In genomic region chr5:6399978-6400910, GRCh38 we compare ENCODE assay signal across 14 cellular contexts. TPM values are rescaled to one million over a fixed set of nuclear protein-coding genes. Genes with fewer than 3 reads are reported as not detected.
DNase-seq lines count a peak whose midpoint lies in the region; ATAC-seq and TF ChIP-seq lines count a peak whose summit lies in the region.
"Had no signal": no experiment of that assay in that cellular context is flagged by ENCODE, and none has a peak within 500 bp of the region (broad histone marks: within the 10 kb centered on the region; RNA-seq: fewer than 3 reads in every experiment).

No MANE protein-coding gene starts in this region.

- ATAC-seq in foreskin keratinocyte (peak; percentile 97), HG02885 (IDR thresholded peaks at IDR 0.05; ENCODE audit: poor library complexity, unreplicated experiment) (no peak)
- ATAC-seq: pancreas, WTC11 had no signal

- in situ Hi-C loops in astrocyte of the spinal cord (cut with HindIII; ENCODE audit: low sequenced_read_pairs) = no loop called here

- no peaks in the 10 kb centered on the region for H3K27me3 ChIP-seq in foreskin keratinocyte
- H3K27me3 ChIP-seq: pancreas had no signal

- H3K4me1 ChIP-seq in foreskin keratinocyte = peaks cover 16% of the 10 kb centered on the region
- H3K4me1 ChIP-seq: pancreas had no signal

- TF ChIP-seq CTCF in HFF-Myc (IDR thresholded peaks at IDR 0.05; ENCODE audit: low read depth, low read length, missing control alignments) (no peak), astrocyte of the spinal cord (IDR thresholded peaks at IDR 0.05; ENCODE audit: low read depth, low read length) (no peak), foreskin keratinocyte (conservative IDR thresholded peaks at IDR 0.05) (no peak)

- H3K4me3 ChIP-seq in HFF-Myc (replicated peaks; ENCODE audit: low read depth, low read length) (no peak overlapping the region), astrocyte of the spinal cord (ENCODE audit: low read depth, low read length) (no peak overlapping the region)
- H3K4me3 ChIP-seq: pancreas, thoracic aorta had no signal

- DNase-seq in AG08395 (ENCODE audit: low spot score) (peak; percentile 73), HFF-Myc (ENCODE audit: extremely low read depth, low read depth) (peak; percentile 26), astrocyte of the spinal cord (ENCODE audit: low read depth, low spot score) (peak; percentile 29), foreskin keratinocyte (peak; percentile 89 to 93), GM19240 (ENCODE audit: insufficient read length, low spot score) (no peak), NCI-H2107 treated with DMSO at 0.1 percent for 48 hours (lab: John Stamatoyannopoulos, UW; ENCODE audit: unreplicated experiment) (no peak)
- no peak for DNase-seq in stimulated activated naive CD4-positive, alpha-beta T cell treated with Interleukin-2 at 50 U/mL for 16 hours (lab: John Stamatoyannopoulos, UW)
- DNase-seq: activated naive CD4-positive, alpha-beta T cell treated with anti-CD3 and anti-CD28 coated beads, Interleukin-2, amount 10 ng/mL, durations not matched to agents 7 days and 5 days; erythroblast; NCI-H1092 treated with DMSO at 0.1 percent for 48 hours; pancreas had no signal

- no peak overlapping the region for H3K27ac ChIP-seq in foreskin keratinocyte
- H3K27ac ChIP-seq: pancreas, thoracic aorta had no signal

RNA-seq across cellular contexts. Expression of gene MED10, which starts 21.9 kb away (rescaled TPM):
- 21.5 and 22.8 TPM in 2 replicates for total RNA-seq in foreskin keratinocyte
- polyA plus RNA-seq in foreskin keratinocyte = 45.7 and 46.7 TPM in 2 replicates

RNA-seq across cellular contexts. Expression of gene UBE2QL1, which starts 48.4 kb away (rescaled TPM):
- total RNA-seq in foreskin keratinocyte = not detected in 2 replicates
- polyA plus RNA-seq in foreskin keratinocyte = not detected in 2 replicates

Comparison
In these comparisons a context has a peak if more than half of its experiments do, and no peak if none do; other contexts are left out.
1. DNase-seq: peak in AG08395 (single experiment), HFF-Myc (single experiment), astrocyte of the spinal cord (single experiment) and foreskin keratinocyte (2 of 2); none in stimulated activated naive CD4-positive, alpha-beta T cell treated with Interleukin-2 at 50 U/mL for 16 hours (single experiment), GM19240 (single experiment) and NCI-H2107 treated with DMSO at 0.1 percent for 48 hours (single experiment).